ENCODE assay signal across 17 cellular contexts in genomic region chr21:44513389-44514217, GRCh38.
A peak's percentile ranks its signal among the peaks of the same experiment; 100 is the strongest.
DNase-seq lines count a peak whose midpoint lies in the region; ATAC-seq, FAIRE-seq and TF ChIP-seq lines count a peak whose summit lies in the region.
"Had no signal": no experiment of that assay in that cellular context is flagged by ENCODE, and none has a peak within 500 bp of the region (broad histone marks: within the 10 kb centered on the region; RNA-seq: fewer than 3 reads in every experiment).

No MANE protein-coding gene starts in this region.

- ATAC-seq in GM21723 (IDR thresholded peaks at IDR 0.05; ENCODE audit: unreplicated experiment): no peak
- ATAC-seq: gastrocnemius medialis, HCT116 had no signal

- no peak for TF ChIP-seq CTCF in VCaP (conservative IDR thresholded peaks at IDR 0.05)

- DNase-seq in COLO668 (lab: John Stamatoyannopoulos, UW; ENCODE audit: unreplicated experiment) (peak; percentile 51), H54 (ENCODE audit: insufficient read length, low spot score) (peak; percentile 67), NCI-H2029 treated with DMSO at 0.1 percent for 48 hours (lab: John Stamatoyannopoulos, UW) (peak; percentile 48), AG08396 (ENCODE audit: low spot score) (no peak), HuH-7.5 (ENCODE audit: low spot score) (no peak), iPS-NIHi11 (ENCODE audit: low spot score) (no peak)
- DNase-seq: activated B cell treated with CpG ODN at 0.5 μM for 24 hours; activated naive CD8-positive, alpha-beta T cell treated with anti-CD3 and anti-CD28 coated beads, Interleukin-2, amount 10 ng/mL, durations not matched to agents 7 days and 5 days; gastrocnemius medialis; Kasumi-1; ovary; SHP77 treated with DMSO at 0.1 percent for 48 hours; testis had no signal

- no peak for FAIRE-seq in H54 (lab: Jason Lieb, UNC)
- FAIRE-seq: bronchial epithelial cell had no signal

- H3K27ac ChIP-seq in VCaP: peak overlapping the region; percentile 49
- H3K27ac ChIP-seq: gastrocnemius medialis, ovary, testis had no signal

- no peak for TF ChIP-seq POLR2A in H54 (IDR thresholded peaks at IDR 0.05; ENCODE audit: low read depth, low read length)

Comparison
In these comparisons a context has a peak if more than half of its experiments do, and no peak if none do; other contexts are left out.
1. DNase-seq: peak in COLO668 (single experiment), H54 (single experiment) and NCI-H2029 treated with DMSO at 0.1 percent for 48 hours (single experiment); none in AG08396 (single experiment), HuH-7.5 (single experiment) and iPS-NIHi11 (single experiment).